In the genomic region with DNA sequence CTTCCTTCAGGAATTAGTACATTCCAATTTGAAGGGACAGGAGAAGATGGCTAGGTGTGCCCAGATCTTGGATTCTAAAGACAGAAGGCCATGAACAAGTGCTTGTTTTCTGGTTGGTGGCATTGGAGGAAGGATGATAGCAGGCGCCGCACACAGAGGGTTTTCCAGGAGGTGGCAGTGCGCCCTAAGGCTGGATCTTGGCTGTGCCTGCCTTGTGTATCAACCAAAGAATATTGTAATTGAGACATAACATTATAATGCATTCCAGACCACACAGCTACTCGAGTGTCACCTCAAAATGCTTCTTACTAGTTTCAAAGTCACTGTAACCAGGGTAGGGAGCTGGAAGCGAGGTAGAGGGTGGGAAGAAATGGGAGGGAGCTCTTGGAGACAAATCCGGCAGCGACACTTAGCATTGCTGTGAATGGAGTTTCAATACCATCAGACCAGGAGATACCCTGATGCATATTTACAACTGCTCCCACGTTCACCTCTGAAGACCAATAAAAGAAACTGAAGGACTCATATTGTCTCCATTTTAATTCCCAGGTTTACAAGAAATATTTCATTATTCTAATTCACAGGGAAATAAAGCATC, we compare ENCODE assay signal across 2 cellular contexts.
TF ChIP-seq lines count a peak whose summit lies in the region.

No MANE protein-coding gene starts in this region.

TF ChIP-seq in GM23338, 12 proteins besides CTCF, POLR2A, EP300 and RAD21 (continued from another document and continues in another):
- TF ChIP-seq REST (IDR thresholded peaks at IDR 0.05; ENCODE audit: unreplicated experiment) (no peak), EZH2phosphoT487 (IDR thresholded peaks at IDR 0.05; ENCODE audit: unreplicated experiment) (no peak), EZH2 (IDR thresholded peaks at IDR 0.05; ENCODE audit: low read depth, unreplicated experiment) (no peak), POLR2AphosphoS5 (IDR thresholded peaks at IDR 0.05; ENCODE audit: low read depth) (no peak), ZNF114 (CRISPR knock-in tag; IDR thresholded peaks at IDR 0.05) (no peak), NANOG (IDR thresholded peaks at IDR 0.05; ENCODE audit: borderline replicate concordance) (no peak), JUNB (IDR thresholded peaks at IDR 0.05; ENCODE audit: unreplicated experiment) (no peak), CREB1 (CRISPR knock-in tag; IDR thresholded peaks at IDR 0.05; ENCODE audit: low read depth) (no peak)
- TF ChIP-seq, protein P1, sequence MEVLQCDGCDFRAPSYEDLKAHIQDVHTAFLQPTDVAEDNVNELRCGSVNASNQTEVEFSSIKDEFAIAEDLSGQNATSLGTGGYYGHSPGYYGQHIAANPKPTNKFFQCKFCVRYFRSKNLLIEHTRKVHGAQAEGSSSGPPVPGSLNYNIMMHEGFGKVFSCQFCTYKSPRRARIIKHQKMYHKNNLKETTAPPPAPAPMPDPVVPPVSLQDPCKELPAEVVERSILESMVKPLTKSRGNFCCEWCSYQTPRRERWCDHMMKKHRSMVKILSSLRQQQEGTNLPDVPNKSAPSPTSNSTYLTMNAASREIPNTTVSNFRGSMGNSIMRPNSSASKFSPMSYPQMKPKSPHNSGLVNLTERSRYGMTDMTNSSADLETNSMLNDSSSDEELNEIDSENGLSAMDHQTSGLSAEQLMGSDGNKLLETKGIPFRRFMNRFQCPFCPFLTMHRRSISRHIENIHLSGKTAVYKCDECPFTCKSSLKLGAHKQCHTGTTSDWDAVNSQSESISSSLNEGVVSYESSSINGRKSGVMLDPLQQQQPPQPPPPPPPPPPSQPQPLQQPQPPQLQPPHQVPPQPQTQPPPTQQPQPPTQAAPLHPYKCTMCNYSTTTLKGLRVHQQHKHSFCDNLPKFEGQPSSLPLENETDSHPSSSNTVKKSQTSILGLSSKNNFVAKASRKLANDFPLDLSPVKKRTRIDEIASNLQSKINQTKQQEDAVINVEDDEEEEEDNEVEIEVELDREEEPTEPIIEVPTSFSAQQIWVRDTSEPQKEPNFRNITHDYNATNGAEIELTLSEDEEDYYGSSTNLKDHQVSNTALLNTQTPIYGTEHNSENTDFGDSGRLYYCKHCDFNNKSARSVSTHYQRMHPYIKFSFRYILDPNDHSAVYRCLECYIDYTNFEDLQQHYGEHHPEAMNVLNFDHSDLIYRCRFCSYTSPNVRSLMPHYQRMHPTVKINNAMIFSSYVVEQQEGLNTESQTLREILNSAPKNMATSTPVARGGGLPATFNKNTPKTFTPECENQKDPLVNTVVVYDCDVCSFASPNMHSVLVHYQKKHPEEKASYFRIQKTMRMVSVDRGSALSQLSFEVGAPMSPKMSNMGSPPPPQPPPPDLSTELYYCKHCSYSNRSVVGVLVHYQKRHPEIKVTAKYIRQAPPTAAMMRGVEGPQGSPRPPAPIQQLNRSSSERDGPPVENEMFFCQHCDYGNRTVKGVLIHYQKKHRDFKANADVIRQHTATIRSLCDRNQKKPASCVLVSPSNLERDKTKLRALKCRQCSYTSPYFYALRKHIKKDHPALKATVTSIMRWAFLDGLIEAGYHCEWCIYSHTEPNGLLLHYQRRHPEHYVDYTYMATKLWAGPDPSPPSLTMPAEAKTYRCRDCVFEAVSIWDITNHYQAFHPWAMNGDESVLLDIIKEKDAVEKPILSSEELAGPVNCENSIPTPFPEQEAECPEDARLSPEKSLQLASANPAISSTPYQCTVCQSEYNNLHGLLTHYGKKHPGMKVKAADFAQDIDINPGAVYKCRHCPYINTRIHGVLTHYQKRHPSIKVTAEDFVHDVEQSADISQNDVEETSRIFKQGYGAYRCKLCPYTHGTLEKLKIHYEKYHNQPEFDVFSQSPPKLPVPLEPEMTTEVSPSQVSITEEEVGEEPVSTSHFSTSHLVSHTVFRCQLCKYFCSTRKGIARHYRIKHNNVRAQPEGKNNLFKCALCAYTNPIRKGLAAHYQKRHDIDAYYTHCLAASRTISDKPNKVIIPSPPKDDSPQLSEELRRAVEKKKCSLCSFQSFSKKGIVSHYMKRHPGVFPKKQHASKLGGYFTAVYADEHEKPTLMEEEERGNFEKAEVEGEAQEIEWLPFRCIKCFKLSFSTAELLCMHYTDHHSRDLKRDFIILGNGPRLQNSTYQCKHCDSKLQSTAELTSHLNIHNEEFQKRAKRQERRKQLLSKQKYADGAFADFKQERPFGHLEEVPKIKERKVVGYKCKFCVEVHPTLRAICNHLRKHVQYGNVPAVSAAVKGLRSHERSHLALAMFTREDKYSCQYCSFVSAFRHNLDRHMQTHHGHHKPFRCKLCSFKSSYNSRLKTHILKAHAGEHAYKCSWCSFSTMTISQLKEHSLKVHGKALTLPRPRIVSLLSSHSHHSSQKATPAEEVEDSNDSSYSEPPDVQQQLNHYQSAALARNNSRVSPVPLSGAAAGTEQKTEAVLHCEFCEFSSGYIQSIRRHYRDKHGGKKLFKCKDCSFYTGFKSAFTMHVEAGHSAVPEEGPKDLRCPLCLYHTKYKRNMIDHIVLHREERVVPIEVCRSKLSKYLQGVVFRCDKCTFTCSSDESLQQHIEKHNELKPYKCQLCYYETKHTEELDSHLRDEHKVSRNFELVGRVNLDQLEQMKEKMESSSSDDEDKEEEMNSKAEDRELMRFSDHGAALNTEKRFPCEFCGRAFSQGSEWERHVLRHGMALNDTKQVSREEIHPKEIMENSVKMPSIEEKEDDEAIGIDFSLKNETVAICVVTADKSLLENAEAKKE (CRISPR knock-in tag; IDR thresholded peaks at IDR 0.05) = no peak

TF ChIP-seq in HepG2, 621 proteins besides CTCF, POLR2A, EP300 and RAD21 (continued from another document):
- TF ChIP-seq, protein P2, sequence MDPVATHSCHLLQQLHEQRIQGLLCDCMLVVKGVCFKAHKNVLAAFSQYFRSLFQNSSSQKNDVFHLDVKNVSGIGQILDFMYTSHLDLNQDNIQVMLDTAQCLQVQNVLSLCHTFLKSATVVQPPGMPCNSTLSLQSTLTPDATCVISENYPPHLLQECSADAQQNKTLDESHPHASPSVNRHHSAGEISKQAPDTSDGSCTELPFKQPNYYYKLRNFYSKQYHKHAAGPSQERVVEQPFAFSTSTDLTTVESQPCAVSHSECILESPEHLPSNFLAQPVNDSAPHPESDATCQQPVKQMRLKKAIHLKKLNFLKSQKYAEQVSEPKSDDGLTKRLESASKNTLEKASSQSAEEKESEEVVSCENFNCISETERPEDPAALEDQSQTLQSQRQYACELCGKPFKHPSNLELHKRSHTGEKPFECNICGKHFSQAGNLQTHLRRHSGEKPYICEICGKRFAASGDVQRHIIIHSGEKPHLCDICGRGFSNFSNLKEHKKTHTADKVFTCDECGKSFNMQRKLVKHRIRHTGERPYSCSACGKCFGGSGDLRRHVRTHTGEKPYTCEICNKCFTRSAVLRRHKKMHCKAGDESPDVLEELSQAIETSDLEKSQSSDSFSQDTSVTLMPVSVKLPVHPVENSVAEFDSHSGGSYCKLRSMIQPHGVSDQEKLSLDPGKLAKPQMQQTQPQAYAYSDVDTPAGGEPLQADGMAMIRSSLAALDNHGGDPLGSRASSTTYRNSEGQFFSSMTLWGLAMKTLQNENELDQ (CRISPR knock-in tag; IDR thresholded peaks at IDR 0.05; ENCODE audit: borderline replicate concordance) = no peak
- TF ChIP-seq ZNF569 (CRISPR knock-in tag; IDR thresholded peaks at IDR 0.05; ENCODE audit: borderline replicate concordance) (no peak), YEATS2 (CRISPR knock-in tag; IDR thresholded peaks at IDR 0.05; ENCODE audit: borderline replicate concordance) (no peak), ZNF274 (CRISPR knock-in tag; IDR thresholded peaks at IDR 0.05) (no peak), STAG1 (CRISPR knock-in tag; IDR thresholded peaks at IDR 0.05) (peak; percentile 69), IKZF4 (CRISPR knock-in tag; IDR thresholded peaks at IDR 0.05; ENCODE audit: borderline replicate concordance, low read depth, not compliant biosample characterization) (no peak), SMC3 (IDR thresholded peaks at IDR 0.05; ENCODE audit: low read length) (peak; percentile 86), ZNF781 (CRISPR knock-in tag; IDR thresholded peaks at IDR 0.05; ENCODE audit: borderline replicate concordance, not compliant biosample characterization) (no peak), SIN3B (IDR thresholded peaks at IDR 0.05; ENCODE audit: low read length) (no peak), ZNF687 (CRISPR knock-in tag; IDR thresholded peaks at IDR 0.05) (no peak), XBP1 (CRISPR knock-in tag; IDR thresholded peaks at IDR 0.05) (no peak)
- TF ChIP-seq, protein P3, sequence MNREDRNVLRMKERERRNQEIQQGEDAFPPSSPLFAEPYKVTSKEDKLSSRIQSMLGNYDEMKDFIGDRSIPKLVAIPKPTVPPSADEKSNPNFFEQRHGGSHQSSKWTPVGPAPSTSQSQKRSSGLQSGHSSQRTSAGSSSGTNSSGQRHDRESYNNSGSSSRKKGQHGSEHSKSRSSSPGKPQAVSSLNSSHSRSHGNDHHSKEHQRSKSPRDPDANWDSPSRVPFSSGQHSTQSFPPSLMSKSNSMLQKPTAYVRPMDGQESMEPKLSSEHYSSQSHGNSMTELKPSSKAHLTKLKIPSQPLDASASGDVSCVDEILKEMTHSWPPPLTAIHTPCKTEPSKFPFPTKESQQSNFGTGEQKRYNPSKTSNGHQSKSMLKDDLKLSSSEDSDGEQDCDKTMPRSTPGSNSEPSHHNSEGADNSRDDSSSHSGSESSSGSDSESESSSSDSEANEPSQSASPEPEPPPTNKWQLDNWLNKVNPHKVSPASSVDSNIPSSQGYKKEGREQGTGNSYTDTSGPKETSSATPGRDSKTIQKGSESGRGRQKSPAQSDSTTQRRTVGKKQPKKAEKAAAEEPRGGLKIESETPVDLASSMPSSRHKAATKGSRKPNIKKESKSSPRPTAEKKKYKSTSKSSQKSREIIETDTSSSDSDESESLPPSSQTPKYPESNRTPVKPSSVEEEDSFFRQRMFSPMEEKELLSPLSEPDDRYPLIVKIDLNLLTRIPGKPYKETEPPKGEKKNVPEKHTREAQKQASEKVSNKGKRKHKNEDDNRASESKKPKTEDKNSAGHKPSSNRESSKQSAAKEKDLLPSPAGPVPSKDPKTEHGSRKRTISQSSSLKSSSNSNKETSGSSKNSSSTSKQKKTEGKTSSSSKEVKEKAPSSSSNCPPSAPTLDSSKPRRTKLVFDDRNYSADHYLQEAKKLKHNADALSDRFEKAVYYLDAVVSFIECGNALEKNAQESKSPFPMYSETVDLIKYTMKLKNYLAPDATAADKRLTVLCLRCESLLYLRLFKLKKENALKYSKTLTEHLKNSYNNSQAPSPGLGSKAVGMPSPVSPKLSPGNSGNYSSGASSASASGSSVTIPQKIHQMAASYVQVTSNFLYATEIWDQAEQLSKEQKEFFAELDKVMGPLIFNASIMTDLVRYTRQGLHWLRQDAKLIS (CRISPR knock-in tag; IDR thresholded peaks at IDR 0.05) = no peak
